ENCODE assay signal across 16 cellular contexts in the genomic region with DNA sequence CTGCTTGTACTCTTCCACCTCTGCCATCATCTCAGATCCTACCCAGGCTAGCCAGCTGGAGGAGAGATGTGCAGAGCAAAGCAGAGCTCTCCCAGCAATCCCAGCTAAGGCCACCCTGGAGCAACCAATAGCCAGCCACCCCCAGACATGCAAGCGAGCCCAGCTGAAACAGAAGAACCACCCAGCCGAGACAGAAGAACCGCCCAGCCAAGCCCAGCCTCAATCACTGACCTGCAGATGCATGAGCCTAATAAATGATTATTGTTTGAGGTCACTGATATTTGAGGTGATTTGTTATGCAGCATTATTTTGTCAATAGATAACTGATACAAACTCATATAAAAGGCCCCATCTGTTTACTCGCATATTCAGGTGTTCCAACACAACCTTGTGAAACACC.
"Had no signal": no experiment of that assay in that cellular context is flagged by ENCODE, and none has a peak within 500 bp of the region (broad histone marks: within the 10 kb centered on the region; RNA-seq: fewer than 3 reads in every experiment).

No MANE protein-coding gene starts in this region.

- H3K36me3 ChIP-seq: neutrophil, thoracic aorta had no signal

- H3K27ac ChIP-seq: foreskin keratinocyte, neutrophil, thoracic aorta had no signal

- H3K4me3 Mint-ChIP-seq: activated CD4-positive, alpha-beta memory T cell treated with anti-CD3 and anti-CD28 coated beads for 36 hours; activated CD4-positive, alpha-beta T cell treated with anti-CD3 and anti-CD28 coated beads for 36 hours; activated CD8-positive, alpha-beta memory T cell treated with anti-CD3 and anti-CD28 coated beads, Interleukin-2, amount 10 ng/mL, durations not matched to agents 7 days and 5 days; naive B cell; stimulated activated naive CD8-positive, alpha-beta T cell treated with anti-CD3 and anti-CD28 coated beads, Interleukin-15, Interleukin-2, amounts not matched to agents 100 ng/mL and 50 ng/mL, for 24 hours had no signal

- H3K4me2 ChIP-seq: smooth muscle cell had no signal

- H3K4me3 ChIP-seq: smooth muscle cell, thoracic aorta had no signal

- DNase-seq: activated CD4-positive, alpha-beta memory T cell treated with anti-CD3 and anti-CD28 coated beads for 36 hours; activated CD4-positive, alpha-beta T cell treated with anti-CD3 and anti-CD28 coated beads for 36 hours; activated CD8-positive, alpha-beta memory T cell treated with anti-CD3 and anti-CD28 coated beads, Interleukin-2, amount 10 ng/mL, durations not matched to agents 7 days and 5 days; activated naive CD4-positive, alpha-beta T cell treated with anti-CD3 and anti-CD28 coated beads, Interleukin-2, amount 50 U/mL, for 16 hours; activated T-cell treated with anti-CD3 and anti-CD28 coated beads, Interleukin-2, amount 50 U/mL, for 1 hour; foreskin keratinocyte; head of caudate nucleus; mammary epithelial cell; naive B cell; posterior cingulate gyrus; T-helper 1 cell had no signal

- H3K27ac Mint-ChIP-seq: activated CD4-positive, alpha-beta memory T cell treated with anti-CD3 and anti-CD28 coated beads for 36 hours; activated CD4-positive, alpha-beta T cell treated with anti-CD3 and anti-CD28 coated beads for 36 hours; activated CD8-positive, alpha-beta memory T cell treated with anti-CD3 and anti-CD28 coated beads, Interleukin-2, amount 10 ng/mL, durations not matched to agents 7 days and 5 days; activated T-helper 2 cell treated with anti-CD3 and anti-CD28 coated beads, Interferon-gamma antibody, Interleukin-2, Interleukin-4, amounts not matched to agents 10 μg/mL and 5 μg/mL and 100 μg/mL, durations not matched to agents 14 hours and 24 hours and 36 hours; naive B cell; stimulated activated naive CD8-positive, alpha-beta T cell treated with anti-CD3 and anti-CD28 coated beads, Interleukin-15, Interleukin-2, amounts not matched to agents 100 ng/mL and 50 ng/mL, for 24 hours had no signal

- H3K9me3 ChIP-seq: neutrophil, thoracic aorta had no signal

- ATAC-seq: activated CD4-positive, alpha-beta T cell treated with anti-CD3 and anti-CD28 coated beads for 36 hours; activated CD8-positive, alpha-beta memory T cell treated with anti-CD3 and anti-CD28 coated beads, Interleukin-2, amount 10 ng/mL, durations not matched to agents 7 days and 5 days; foreskin keratinocyte had no signal

- H3K4me1 ChIP-seq: foreskin keratinocyte had no signal

- H3K36me3 Mint-ChIP-seq: activated CD4-positive, alpha-beta memory T cell treated with anti-CD3 and anti-CD28 coated beads for 36 hours had no signal
